Comparison of ENCODE assay signal across 21 cellular contexts in genomic region chr7:24502135-24502488, GRCh38.
DNase-seq lines count a peak whose midpoint lies in the region; FAIRE-seq and TF ChIP-seq lines count a peak whose summit lies in the region.
"Had no signal": no experiment of that assay in that cellular context is flagged by ENCODE, and none has a peak within 500 bp of the region (broad histone marks: within the 10 kb centered on the region; RNA-seq: fewer than 3 reads in every experiment).

No MANE protein-coding gene starts in this region.

- H3F3A ChIP-seq in smooth muscle cell (ENCODE audit: low read depth) = peaks cover 28% of the 10 kb centered on the region

- H2AFZ ChIP-seq in smooth muscle cell (ENCODE audit: low read depth) = no peak overlapping the region
- H2AFZ ChIP-seq: GM23248 had no signal

- peak overlapping the region in 3 of 5 experiments; percentile 20 to 48 (median 45) for H3K27ac Mint-ChIP-seq in brain
- H3K27ac Mint-ChIP-seq: CD4-positive, alpha-beta memory T cell had no signal

- no peak overlapping the region for H3K27ac ChIP-seq in A673 (ENCODE audit: low read depth, low read length, poor library complexity, severe bottlenecking)
- no peak overlapping the region for H3K27ac ChIP-seq in smooth muscle cell (ENCODE audit: low read depth)
- H3K27ac ChIP-seq: GM23248 had no signal

- no peak for TF ChIP-seq POLR2A in GM12891 (IDR thresholded peaks at IDR 0.05; ENCODE audit: low read depth, low read length)

- H3K36me3 Mint-ChIP-seq in brain = no peaks in the 10 kb centered on the region
- H3K36me3 Mint-ChIP-seq: CD4-positive, alpha-beta memory T cell had no signal

- DNase-seq in A673 (ENCODE audit: low spot score) = peak; percentile 31
- DNase-seq in fibroblast of mammary gland (ENCODE audit: low read depth) = peak; percentile 51
- no peak for DNase-seq in smooth muscle cell (lab: John Stamatoyannopoulos, UW; ENCODE audit: unreplicated experiment)
- DNase-seq in activated CD8-positive, alpha-beta memory T cell treated with anti-CD3 and anti-CD28 coated beads, Interleukin-2, amount 50 U/mL, for 4 hours = no peak
- no peak for DNase-seq in NCI-H446 (lab: John Stamatoyannopoulos, UW)
- no peak for DNase-seq in GM12891 (ENCODE audit: insufficient read length, low spot score)
- DNase-seq: ACHN; C1 segment of cervical spinal cord; Calu3; CD4-positive, alpha-beta memory T cell; COR-L47; DMS53; DMS79 treated with DMSO at 0.1 percent for 48 hours; GF-D8; GM23248; H7; HCEC 1CT had no signal

- WGBS in smooth muscle cell (ENCODE audit: low lambda C conversion rate) = 60% methylated on average over 3 of the region's 3 CpGs

- no peaks in the 10 kb centered on the region for H3K27me3 ChIP-seq in A673 (replicated peaks; ENCODE audit: insufficient read depth, low read depth, low read length, poor library complexity)
- H3K27me3 ChIP-seq in smooth muscle cell (ENCODE audit: low read depth) = no peaks in the 10 kb centered on the region

- peaks cover 0 to 4% (median 0%) of the 10 kb centered on the region in 5 experiments for H3K9me3 Mint-ChIP-seq in brain
- H3K9me3 Mint-ChIP-seq: CD4-positive, alpha-beta memory T cell had no signal

- H3K9me3 ChIP-seq in A673 (ENCODE audit: low read depth, low read length, poor library complexity, severe bottlenecking) (no peaks in the 10 kb centered on the region), smooth muscle cell (replicated peaks; ENCODE audit: low read depth) (no peaks in the 10 kb centered on the region)

- no peak overlapping the region for H3K9ac ChIP-seq in smooth muscle cell (ENCODE audit: low read depth)
- H3K9ac ChIP-seq: GM23248 had no signal

- intact Hi-C loops in A673 (cut with micrococcal nuclease; ENCODE audit: unreplicated experiment) = no loop called here

- H3K4me3 ChIP-seq in A673 (ENCODE audit: low read depth, low read length, poor library complexity, severe bottlenecking) = no peak overlapping the region
- no peak overlapping the region for H3K4me3 ChIP-seq in fibroblast of mammary gland (ENCODE audit: control insufficient read depth, low read depth, low read length)
- no peak overlapping the region for H3K4me3 ChIP-seq in smooth muscle cell
- H3K4me3 ChIP-seq: GM23248 had no signal

- POLR2A ChIA-PET in A673 (lab: Charles Lee; ENCODE audit: low non-redundant PET) = no interaction called here

- no peak overlapping the region for H3K4me3 Mint-ChIP-seq in brain
- H3K4me3 Mint-ChIP-seq: CD4-positive, alpha-beta memory T cell had no signal

- no TSS peak for BruUV-seq in A673 (replicated peaks; lab: Mats Ljungman, UMichigan)

- FAIRE-seq in GM12891 (lab: Jason Lieb, UNC) = no peak
- FAIRE-seq: GM12892, GM19239, H1 had no signal

- H3K79me2 ChIP-seq in smooth muscle cell (ENCODE audit: low read depth) = no peaks in the 10 kb centered on the region

- CTCF ChIA-PET in A673 (lab: Charles Lee) = no interaction called here

- no peaks in the 10 kb centered on the region for H4K20me1 ChIP-seq in smooth muscle cell (ENCODE audit: low read depth)

- H3K36me3 ChIP-seq in A673 (ENCODE audit: insufficient read depth, low read length, poor library complexity, severe bottlenecking) (no peaks in the 10 kb centered on the region), smooth muscle cell (ENCODE audit: low read depth) (no peaks in the 10 kb centered on the region)

- H3K27me3 Mint-ChIP-seq in brain = peaks cover 3% of the 10 kb centered on the region

- TF ChIP-seq CTCF in A673 (conservative IDR thresholded peaks at IDR 0.05; ENCODE audit: low read depth, low read length) (no peak), brain (conservative IDR thresholded peaks at IDR 0.05) (no peak), fibroblast of mammary gland (conservative IDR thresholded peaks at IDR 0.05; ENCODE audit: control insufficient read depth, insufficient read depth, low read depth, low read length) (no peak), smooth muscle cell (IDR thresholded peaks at IDR 0.05; ENCODE audit: borderline replicate concordance, insufficient read depth, poor library complexity, severe bottlenecking) (no peak)

- no peaks in the 10 kb centered on the region for H3K4me1 ChIP-seq in A673 (ENCODE audit: insufficient read depth, low read length, poor library complexity, severe bottlenecking)
- H3K4me1 ChIP-seq in smooth muscle cell (ENCODE audit: low read depth) = peaks cover 4% of the 10 kb centered on the region

- H3K4me1 Mint-ChIP-seq in brain = peaks cover 32% of the 10 kb centered on the region
- H3K4me1 Mint-ChIP-seq: CD4-positive, alpha-beta memory T cell had no signal

- peak overlapping the region; percentile 4 for H3K4me2 ChIP-seq in smooth muscle cell

TF ChIP-seq in GM12891, 5 proteins besides CTCF, POLR2A, EP300 and RAD21:
- TF ChIP-seq POLR2AphosphoS5 (IDR thresholded peaks at IDR 0.05; ENCODE audit: low read depth, low read length) = no peak
- TF ChIP-seq POU2F2 (IDR thresholded peaks at IDR 0.05; ENCODE audit: low read depth, low read length) = no peak
- TF ChIP-seq PAX5 (IDR thresholded peaks at IDR 0.05; ENCODE audit: insufficient read depth, low read length, severe bottlenecking) = no peak
- no peak for TF ChIP-seq SPI1 (IDR thresholded peaks at IDR 0.05; ENCODE audit: low read depth, low read length)
- no peak for TF ChIP-seq TAF1 (IDR thresholded peaks at IDR 0.05; ENCODE audit: low read depth, low read length)

Comparison
In these comparisons a context has a peak if more than half of its experiments do, and no peak if none do; other contexts are left out.
1. DNase-seq: peak in A673 (single experiment) and fibroblast of mammary gland (single experiment); none in smooth muscle cell (single experiment), activated CD8-positive, alpha-beta memory T cell treated with anti-CD3 and anti-CD28 coated beads, Interleukin-2, amount 50 U/mL, for 4 hours (single experiment), NCI-H446 (0 of 2) and GM12891 (single experiment).